ENCODE assay signal across 8 cellular contexts in genomic region chr4:81635747-81636146, GRCh38.
DNase-seq lines count a peak whose midpoint lies in the region; ATAC-seq and TF ChIP-seq lines count a peak whose summit lies in the region.

No MANE protein-coding gene starts in this region.

- no peaks in the 10 kb centered on the region for H3K9me2 ChIP-seq in SU-DHL-6 (replicated peaks; ENCODE audit: insufficient read depth, low read length)

- H3K14ac ChIP-seq in trophoblast cell (ENCODE audit: low read length), result no peak overlapping the region

- no peak overlapping the region for H2AFZ ChIP-seq in SU-DHL-6 (ENCODE audit: low read depth, low read length, severe bottlenecking)
- H2AFZ ChIP-seq in trophoblast cell (ENCODE audit: insufficient read depth, low read length, poor library complexity), result no peak overlapping the region

- H3K23ac ChIP-seq in trophoblast cell (ENCODE audit: low read length), result no peak overlapping the region

- H3K4me3 ChIP-seq in SU-DHL-6 (ENCODE audit: insufficient read depth, low read length, poor library complexity, severe bottlenecking), result no peak overlapping the region
- H3K4me3 ChIP-seq in trophoblast cell (ENCODE audit: low read depth, low read length), result no peak overlapping the region

- no peaks in the 10 kb centered on the region for H3K36me3 ChIP-seq in SU-DHL-6 (ENCODE audit: low read length)
- H3K36me3 ChIP-seq in trophoblast cell (ENCODE audit: control insufficient read depth in 1 of 2, insufficient read depth in 2 of 2, low read length in 2 of 2), result no peaks in the 10 kb centered on the region

- no peak overlapping the region for H2AK5ac ChIP-seq in trophoblast cell (ENCODE audit: low read length)

- H4K12ac ChIP-seq in trophoblast cell (ENCODE audit: low read depth, low read length), result no peak overlapping the region

- H3K9me3 Mint-ChIP-seq in CD14-positive monocyte, result peaks cover 0 to 2% (median 0%) of the 10 kb centered on the region in 7 donors

- ATAC-seq in GM19463 (IDR thresholded peaks at IDR 0.05; ENCODE audit: unreplicated experiment) (peak; percentile 87), HG03457 (IDR thresholded peaks at IDR 0.05; ENCODE audit: unreplicated experiment) (peak; percentile 97)

- H3K27me3 ChIP-seq in SU-DHL-6 (ENCODE audit: low read length), result no peaks in the 10 kb centered on the region
- H3K27me3 ChIP-seq in trophoblast cell (ENCODE audit: insufficient read depth, low read length), result no peaks in the 10 kb centered on the region

- H3K36me3 Mint-ChIP-seq in CD14-positive monocyte, result no peaks in the 10 kb centered on the region

- H3K27ac ChIP-seq in SU-DHL-6 (ENCODE audit: low read depth, low read length), result peak overlapping the region; percentile 76
- no peak overlapping the region for H3K27ac ChIP-seq in trophoblast cell (ENCODE audit: low read depth, low read length)

- H3K9me3 ChIP-seq in SU-DHL-6 (ENCODE audit: insufficient read depth, low read length) (no peaks in the 10 kb centered on the region), trophoblast cell (ENCODE audit: insufficient read depth, low read depth, low read length) (no peaks in the 10 kb centered on the region)

- TF ChIP-seq CTCF in CD14-positive monocyte (IDR thresholded peaks at IDR 0.05) (no peak), SU-DHL-6 (IDR thresholded peaks at IDR 0.05; ENCODE audit: insufficient read depth, low read length, poor library complexity, severe bottlenecking) (no peak)

- H3K4me1 ChIP-seq in trophoblast cell (ENCODE audit: control insufficient read depth in 1 of 2, insufficient read depth in 2 of 2, low read length in 2 of 2), result peaks cover 0 to 3% of the 10 kb centered on the region in 2 experiments

- H2BK120ac ChIP-seq in trophoblast cell (ENCODE audit: insufficient read depth, low read length, poor library complexity), result no peak overlapping the region

- H2BK12ac ChIP-seq in trophoblast cell (ENCODE audit: low read length), result no peak overlapping the region

- intact Hi-C loops in CD14-positive monocyte (cut with micrococcal nuclease), result loop anchor here in 1 of 2 donors (10.0 kb wide), 2 partner anchors 131 to 161 kb away; partner anchors contain the start of gene RASGEF1B

- peak overlapping the region in 6 of 7 donors; percentile 44 to 82 (median 65) for H3K27ac Mint-ChIP-seq in CD14-positive monocyte

- no peak overlapping the region for H3K4ac ChIP-seq in trophoblast cell (ENCODE audit: low read depth, low read length)

- no peaks in the 10 kb centered on the region for H4K20me1 ChIP-seq in SU-DHL-6 (ENCODE audit: low read depth, low read length)

- DNase-seq in CD14-positive monocyte (ENCODE audit: low spot score) (peak; percentile 82), trophoblast cell (peak; percentile 4 to 53), COR-L47 (lab: John Stamatoyannopoulos, UW) (no peak), AG08396 (ENCODE audit: low spot score) (no peak)
- no peak for DNase-seq in activated naive CD4-positive, alpha-beta T cell treated with anti-CD3 and anti-CD28 coated beads, Interleukin-2, amount 50 U/mL, for 16 hours

- no CpG with 5 or more reads among the region's 6 CpGs for WGBS in trophoblast cell (ENCODE audit: extremely low coverage, insufficient coverage, insufficient read length)

- H3K4me1 Mint-ChIP-seq in CD14-positive monocyte, result peaks cover 15% of the 10 kb centered on the region

- H3K9ac ChIP-seq in SU-DHL-6 (ENCODE audit: low read length) (peak overlapping the region; percentile 32; the same call in 1 of the 2 replicates), trophoblast cell (ENCODE audit: low read length) (no peak overlapping the region)

- H3K18ac ChIP-seq in trophoblast cell (ENCODE audit: low read length), result no peak overlapping the region

- no peaks in the 10 kb centered on the region for H3K79me1 ChIP-seq in trophoblast cell (ENCODE audit: low read length)

- H3K27me3 Mint-ChIP-seq in CD14-positive monocyte (ENCODE audit: low read depth in 3 of 3), result peaks cover 0 to 5% (median 0%) of the 10 kb centered on the region in 3 donors

- H2BK5ac ChIP-seq in trophoblast cell (ENCODE audit: low read depth, low read length, poor library complexity), result no peak overlapping the region

- H3F3A ChIP-seq in SU-DHL-6 (ENCODE audit: insufficient read depth), result 0 out of 2 replicates have a peak, but pooled peaks cover 16% of the 10 kb centered on the region

- H3K4me3 Mint-ChIP-seq in CD14-positive monocyte, result peak overlapping the region in 1 of 2 donors; percentile 39

- H3K79me2 ChIP-seq in SU-DHL-6 (ENCODE audit: insufficient read depth, low read length) (no peaks in the 10 kb centered on the region), trophoblast cell (ENCODE audit: control insufficient read depth, insufficient read depth, low read length, poor library complexity) (no peaks in the 10 kb centered on the region)

- H3K4me2 ChIP-seq in SU-DHL-6 (ENCODE audit: low read depth, low read length, poor library complexity, severe bottlenecking) (peak overlapping the region; percentile 61), trophoblast cell (ENCODE audit: low read length) (no peak overlapping the region)

- H4K8ac ChIP-seq in trophoblast cell (ENCODE audit: low read depth, low read length), result no peak overlapping the region

- H4K91ac ChIP-seq in trophoblast cell (ENCODE audit: low read depth, low read length), result no peak overlapping the region

Comparison
In these comparisons a context has a peak if more than half of its experiments do, and no peak if none do; other contexts are left out.
1. DNase-seq: peak in CD14-positive monocyte (single experiment) and trophoblast cell (2 of 2); none in activated naive CD4-positive, alpha-beta T cell treated with anti-CD3 and anti-CD28 coated beads, Interleukin-2, amount 50 U/mL, for 16 hours (single experiment), COR-L47 (single experiment) and AG08396 (single experiment).